9 cellular contexts compared by ENCODE assay signal in genomic region chr5:175873090-175873454, GRCh38. TPM values are rescaled to one million over a fixed set of nuclear protein-coding genes. Genes with fewer than 3 reads are reported as not detected.
DNase-seq lines count a peak whose midpoint lies in the region; ATAC-seq and TF ChIP-seq lines count a peak whose summit lies in the region.
"Had no signal": no experiment of that assay in that cellular context is flagged by ENCODE, and none has a peak within 500 bp of the region (broad histone marks: within the 10 kb centered on the region; RNA-seq: fewer than 3 reads in every experiment).

No MANE protein-coding gene starts in this region.

- H3K27me3 ChIP-seq in cardiac muscle cell: peaks cover 37% of the 10 kb centered on the region

- H3K27ac Mint-ChIP-seq in stimulated activated naive CD8-positive, alpha-beta T cell treated with anti-CD3 and anti-CD28 coated beads, Interleukin-15, amount 100 ng/mL, for 72 hours: no peak overlapping the region
- H3K27ac Mint-ChIP-seq: activated CD8-positive, alpha-beta memory T cell treated with anti-CD3 and anti-CD28 coated beads, Interleukin-2, amount 10 ng/mL, durations not matched to agents 7 days and 5 days had no signal

- peak; percentile 36 for TF ChIP-seq CTCF in cardiac muscle cell (IDR thresholded peaks at IDR 0.05; ENCODE audit: low read depth, low read length)

- peak overlapping the region; percentile 18 for H3K4me3 ChIP-seq in cardiac muscle cell

- no peak overlapping the region for H3K27ac ChIP-seq in cardiac muscle cell

- peaks cover 51% of the 10 kb centered on the region for H3K27me3 Mint-ChIP-seq in stimulated activated naive CD8-positive, alpha-beta T cell treated with anti-CD3 and anti-CD28 coated beads, Interleukin-15, amount 100 ng/mL, for 72 hours

- no peak for ATAC-seq in left cardiac atrium
- no peak for ATAC-seq in stimulated activated naive CD8-positive, alpha-beta T cell treated with anti-CD3 and anti-CD28 coated beads, Interleukin-15, amount 100 ng/mL, for 72 hours
- no peak for ATAC-seq in GM18517 (IDR thresholded peaks at IDR 0.05; ENCODE audit: unreplicated experiment)
- no peak for ATAC-seq in GM19455 (IDR thresholded peaks at IDR 0.05; ENCODE audit: unreplicated experiment)
- ATAC-seq: activated CD8-positive, alpha-beta memory T cell treated with anti-CD3 and anti-CD28 coated beads, Interleukin-2, amount 10 ng/mL, durations not matched to agents 7 days and 5 days had no signal

- H3K36me3 ChIP-seq in cardiac muscle cell: no peaks in the 10 kb centered on the region

- no peaks in the 10 kb centered on the region for H3K9me3 ChIP-seq in cardiac muscle cell (ENCODE audit: low read depth)

- peak overlapping the region; percentile 27 to 28 for H3K4me3 Mint-ChIP-seq in stimulated activated naive CD8-positive, alpha-beta T cell treated with anti-CD3 and anti-CD28 coated beads, Interleukin-15, amount 100 ng/mL, for 72 hours
- H3K4me3 Mint-ChIP-seq: activated CD8-positive, alpha-beta memory T cell treated with anti-CD3 and anti-CD28 coated beads, Interleukin-2, amount 10 ng/mL, durations not matched to agents 7 days and 5 days had no signal

- peaks cover 19% of the 10 kb centered on the region for H3K4me1 Mint-ChIP-seq in stimulated activated naive CD8-positive, alpha-beta T cell treated with anti-CD3 and anti-CD28 coated beads, Interleukin-15, amount 100 ng/mL, for 72 hours

- DNase-seq in cardiac muscle cell (ENCODE audit: low read depth in 1 of 2, low spot score in 1 of 2): peak; percentile 10 to 57
- DNase-seq in left cardiac atrium: no peak
- DNase-seq in NCI-H510A treated with DMSO at 0.1 percent for 48 hours (lab: John Stamatoyannopoulos, UW): peak; percentile 15
- peak; percentile 79 for DNase-seq in ecto neural progenitor cell (ENCODE audit: low spot score)
- no peak for DNase-seq in stimulated activated naive CD8-positive, alpha-beta T cell treated with anti-CD3 and anti-CD28 coated beads, Interleukin-15, amount 100 ng/mL, for 72 hours
- DNase-seq in activated gamma-delta T cell (lab: John Stamatoyannopoulos, UW): no peak
- DNase-seq: activated CD8-positive, alpha-beta memory T cell treated with anti-CD3 and anti-CD28 coated beads, Interleukin-2, amount 10 ng/mL, durations not matched to agents 7 days and 5 days had no signal

- intact Hi-C loops in left cardiac atrium (cut with DNase I): no loop called here

- peaks cover 3% of the 10 kb centered on the region for H3K4me1 ChIP-seq in cardiac muscle cell (ENCODE audit: low read depth)

- H3K9me3 Mint-ChIP-seq in stimulated activated naive CD8-positive, alpha-beta T cell treated with anti-CD3 and anti-CD28 coated beads, Interleukin-15, amount 100 ng/mL, for 72 hours: no peaks in the 10 kb centered on the region

RNA-seq across cellular contexts. Expression of gene CPLX2, which starts 1.7 kb away (rescaled TPM):
- total RNA-seq in cardiac muscle cell (0.04 TPM in 1 of 2 replicates, not detected in the other), left cardiac atrium (not detected)
- polyA plus RNA-seq in cardiac muscle cell: 0.38 and 0.56 TPM in 2 replicates
- total RNA-seq: activated CD8-positive, alpha-beta memory T cell treated with anti-CD3 and anti-CD28 coated beads, Interleukin-2, amount 10 ng/mL, durations not matched to agents 7 days and 5 days had no signal

Comparison
In these comparisons a context has a peak if more than half of its experiments do, and no peak if none do; other contexts are left out.
1. DNase-seq: peak in cardiac muscle cell (2 of 2), NCI-H510A treated with DMSO at 0.1 percent for 48 hours (single experiment) and ecto neural progenitor cell (single experiment); none in left cardiac atrium (single experiment), stimulated activated naive CD8-positive, alpha-beta T cell treated with anti-CD3 and anti-CD28 coated beads, Interleukin-15, amount 100 ng/mL, for 72 hours (0 of 2) and activated gamma-delta T cell (single experiment).